3 cellular contexts compared by ENCODE assay signal in the genomic region with DNA sequence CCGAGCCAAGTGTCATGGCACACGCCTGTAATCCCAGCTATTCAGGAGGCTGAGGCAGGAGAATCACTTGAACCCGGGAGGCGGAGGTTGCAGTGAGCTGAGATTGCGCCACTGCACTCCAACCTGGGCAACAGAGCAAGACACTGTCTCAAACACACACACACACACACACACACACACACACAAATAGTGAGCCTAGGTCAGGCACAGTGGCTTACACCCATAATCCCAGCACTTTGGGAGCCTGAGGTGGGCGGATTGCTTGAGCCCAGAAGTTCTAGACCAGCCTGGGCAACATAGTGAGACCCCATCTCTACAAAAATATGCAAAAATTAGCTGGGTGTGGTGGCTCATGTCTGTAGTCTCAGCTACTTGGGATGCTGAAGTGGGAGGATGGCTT. TPM values are rescaled to one million over a fixed set of nuclear protein-coding genes. Genes with fewer than 3 reads are reported as not detected.
"Had no signal": no experiment of that assay in that cellular context is flagged by ENCODE, and none has a peak within 500 bp of the region (broad histone marks: within the 10 kb centered on the region; RNA-seq: fewer than 3 reads in every experiment).

No MANE protein-coding gene starts in this region.

RNA-seq across cellular contexts. Expression of a gene that starts 4.0 kb away (rescaled TPM):
- total RNA-seq: HT-29, HT1080, IMR-90 had no signal
- polyA plus RNA-seq: IMR-90 had no signal

RNA-seq across cellular contexts. Expression of a gene that starts 25.6 kb away (rescaled TPM):
- total RNA-seq: HT-29, HT1080, IMR-90 had no signal
- polyA plus RNA-seq: IMR-90 had no signal
